Comparison of ENCODE assay signal across 12 cellular contexts in the genomic region with DNA sequence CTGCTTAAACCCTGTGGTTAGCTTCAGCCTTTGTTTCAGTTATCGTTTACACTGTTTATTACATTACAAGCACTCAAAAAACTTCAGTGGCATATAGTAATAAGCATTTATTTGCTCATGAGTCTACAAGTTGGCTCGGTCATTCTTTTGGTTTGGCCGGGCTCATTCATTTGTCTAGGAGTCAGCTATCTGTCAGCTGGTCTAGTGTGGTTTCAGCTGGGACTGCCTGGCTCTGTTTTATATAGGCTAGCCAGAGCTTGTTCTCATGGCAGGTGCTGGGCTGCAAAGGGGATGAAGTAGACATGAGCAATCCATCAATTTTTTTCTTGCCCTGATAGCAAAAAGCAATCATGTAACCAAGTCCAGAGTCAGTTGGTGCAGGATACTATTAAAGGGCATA.
DNase-seq lines count a peak whose midpoint lies in the region; ATAC-seq and TF ChIP-seq lines count a peak whose summit lies in the region.
"Had no signal": no experiment of that assay in that cellular context is flagged by ENCODE, and none has a peak within 500 bp of the region (broad histone marks: within the 10 kb centered on the region; RNA-seq: fewer than 3 reads in every experiment).

No MANE protein-coding gene starts in this region.

- ATAC-seq in HG02588 (IDR thresholded peaks at IDR 0.05; ENCODE audit: unreplicated experiment): no peak
- ATAC-seq in HG02623 (IDR thresholded peaks at IDR 0.05; ENCODE audit: unreplicated experiment): no peak

- no peaks in the 10 kb centered on the region for H3K9me3 Mint-ChIP-seq in nephron progenitor cell
- H3K9me3 Mint-ChIP-seq: activated CD4-positive, alpha-beta T cell treated with anti-CD3 and anti-CD28 coated beads, Interleukin-2, amount 10 ng/mL, durations not matched to agents 24 days and 14 days; CD8-positive, alpha-beta memory T cell had no signal

- H3K4me3 Mint-ChIP-seq in nephron progenitor cell: no peak overlapping the region
- H3K4me3 Mint-ChIP-seq: activated CD4-positive, alpha-beta T cell treated with anti-CD3 and anti-CD28 coated beads, Interleukin-2, amount 10 ng/mL, durations not matched to agents 24 days and 14 days; CD8-positive, alpha-beta memory T cell had no signal

- TF ChIP-seq CTCF in choroid plexus epithelial cell (conservative IDR thresholded peaks at IDR 0.05; ENCODE audit: low read depth, low read length) (no peak), nephron progenitor cell (IDR thresholded peaks at IDR 0.05) (no peak)

- H3K4me3 ChIP-seq in choroid plexus epithelial cell (ENCODE audit: low read depth, low read length): no peak overlapping the region
- H3K4me3 ChIP-seq: breast epithelium had no signal

- peak overlapping the region; percentile 59 for H3K27ac Mint-ChIP-seq in nephron progenitor cell
- H3K27ac Mint-ChIP-seq: activated CD4-positive, alpha-beta T cell treated with anti-CD3 and anti-CD28 coated beads, Interleukin-2, amount 10 ng/mL, durations not matched to agents 24 days and 14 days had no signal

- peak; percentile 89 for DNase-seq in DMS153 treated with DMSO at 0.1 percent for 48 hours (lab: John Stamatoyannopoulos, UW; ENCODE audit: unreplicated experiment)
- DNase-seq in NCI-H226: peak; percentile 1
- peak; percentile 23 for DNase-seq in choroid plexus epithelial cell (ENCODE audit: low read depth)
- no peak for DNase-seq in nephron progenitor cell
- DNase-seq in NAMALWA (ENCODE audit: low spot score): no peak
- DNase-seq in SIG-M5 treated with dmso at 0.1 percent for 504 hours (lab: John Stamatoyannopoulos, UW; ENCODE audit: unreplicated experiment): no peak
- DNase-seq: activated CD4-positive, alpha-beta T cell treated with anti-CD3 and anti-CD28 coated beads, Interleukin-2, amount 10 ng/mL, durations not matched to agents 24 days and 14 days; CD8-positive, alpha-beta memory T cell; NCI-H526 treated with DMSO at 0.1 percent for 48 hours had no signal

- H3K36me3 Mint-ChIP-seq in nephron progenitor cell (ENCODE audit: low read depth): peaks cover 78% of the 10 kb centered on the region

- H3K27me3 Mint-ChIP-seq in nephron progenitor cell (ENCODE audit: low read depth, poor library complexity): no peaks in the 10 kb centered on the region
- H3K27me3 Mint-ChIP-seq: activated CD4-positive, alpha-beta T cell treated with anti-CD3 and anti-CD28 coated beads, Interleukin-2, amount 10 ng/mL, durations not matched to agents 24 days and 14 days; CD8-positive, alpha-beta memory T cell had no signal

- peaks cover 5% of the 10 kb centered on the region for H3K4me1 Mint-ChIP-seq in nephron progenitor cell

Comparison
In these comparisons a context has a peak if more than half of its experiments do, and no peak if none do; other contexts are left out.
1. DNase-seq: peak in DMS153 treated with DMSO at 0.1 percent for 48 hours (single experiment), NCI-H226 (single experiment) and choroid plexus epithelial cell (single experiment); none in nephron progenitor cell (single experiment), NAMALWA (single experiment) and SIG-M5 treated with dmso at 0.1 percent for 504 hours (single experiment).